2 cellular contexts compared by ENCODE assay signal in the genomic region with DNA sequence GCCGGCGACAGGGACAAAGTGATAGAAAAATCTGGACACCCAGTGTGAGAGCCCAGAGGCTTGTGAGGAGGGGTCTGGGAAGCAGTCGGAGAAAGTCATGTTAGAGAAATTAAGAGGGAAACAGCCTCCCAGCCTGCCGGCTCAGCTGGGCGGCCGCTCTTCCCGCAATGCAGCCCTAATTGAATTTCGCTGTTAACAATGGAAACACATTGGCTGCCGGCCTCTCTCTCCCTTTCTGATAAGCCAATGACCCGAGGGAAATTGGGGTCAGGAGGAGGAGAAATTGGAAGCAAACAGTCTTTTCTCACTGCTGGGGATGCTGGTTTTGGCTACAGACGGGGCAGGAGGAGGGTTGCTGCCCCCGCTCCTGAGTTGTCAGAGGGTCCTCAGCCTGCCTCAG.
TF ChIP-seq lines count a peak whose summit lies in the region.

No MANE protein-coding gene starts in this region.

TF ChIP-seq in SK-N-SH, 30 proteins besides CTCF, POLR2A, EP300 and RAD21 (continues in another document):
- TF ChIP-seq FOSL2 (IDR thresholded peaks at IDR 0.05; ENCODE audit: borderline replicate concordance, low read depth): no peak
- no peak for TF ChIP-seq REST (IDR thresholded peaks at IDR 0.05; ENCODE audit: low read depth, low read length)
- no peak for TF ChIP-seq JUND (IDR thresholded peaks at IDR 0.05)
- no peak for TF ChIP-seq TAF1 (IDR thresholded peaks at IDR 0.05; ENCODE audit: borderline replicate concordance, low read depth, low read length)
- TF ChIP-seq FOXJ3 (CRISPR knock-in tag; IDR thresholded peaks at IDR 0.05): peak; percentile 75; the same call in 1 of the 2 replicates
- TF ChIP-seq CHD2 (IDR thresholded peaks at IDR 0.05; ENCODE audit: low read length, partially characterized antibody): peak; percentile 78
- TF ChIP-seq SMC3 (IDR thresholded peaks at IDR 0.05; ENCODE audit: low read depth, low read length): no peak
- no peak for TF ChIP-seq RXRA (IDR thresholded peaks at IDR 0.05; ENCODE audit: borderline replicate concordance, low read depth)
- TF ChIP-seq TEAD4 (IDR thresholded peaks at IDR 0.05; ENCODE audit: borderline replicate concordance, insufficient read depth): no peak
- no peak for TF ChIP-seq NFIC (IDR thresholded peaks at IDR 0.05; ENCODE audit: borderline replicate concordance)
- peak; percentile 78 for TF ChIP-seq RFX5 (IDR thresholded peaks at IDR 0.05; ENCODE audit: low read length)
- no peak for TF ChIP-seq ZBTB33 (IDR thresholded peaks at IDR 0.05; ENCODE audit: borderline replicate concordance, low read depth)
- no peak for TF ChIP-seq PBX3 (IDR thresholded peaks at IDR 0.05)
- no peak for TF ChIP-seq MAX (IDR thresholded peaks at IDR 0.05; ENCODE audit: low read depth)
- TF ChIP-seq GATA2 (CRISPR knock-in tag; IDR thresholded peaks at IDR 0.05): peak; percentile 87
- TF ChIP-seq RCOR1 (IDR thresholded peaks at IDR 0.05; ENCODE audit: low read length): peak; percentile 84
- no peak for TF ChIP-seq IRF3 (IDR thresholded peaks at IDR 0.05; ENCODE audit: low read depth, low read length)
- TF ChIP-seq NRF1 (IDR thresholded peaks at IDR 0.05; ENCODE audit: low read depth, low read length): no peak
- peak; percentile 9; the same call in 1 of the 2 replicates for TF ChIP-seq TCF12 (IDR thresholded peaks at IDR 0.05)
- TF ChIP-seq EZH2phosphoT487 (IDR thresholded peaks at IDR 0.05; ENCODE audit: borderline replicate concordance, low read depth): no peak
- TF ChIP-seq USF2 (IDR thresholded peaks at IDR 0.05; ENCODE audit: borderline replicate concordance, low read depth, low read length): no peak
- TF ChIP-seq YY1 (IDR thresholded peaks at IDR 0.05; ENCODE audit: low read depth): no peak

TF ChIP-seq in endothelial cell of umbilical vein, 7 proteins besides CTCF, POLR2A, EP300 and RAD21:
- TF ChIP-seq MYC (IDR thresholded peaks at IDR 0.05; ENCODE audit: low read depth, low read length): no peak
- TF ChIP-seq EZH2 (IDR thresholded peaks at IDR 0.05; ENCODE audit: borderline replicate concordance, low read depth, low read length, severe bottlenecking): peak; percentile 41
